22 cellular contexts compared by ENCODE assay signal in the genomic region with DNA sequence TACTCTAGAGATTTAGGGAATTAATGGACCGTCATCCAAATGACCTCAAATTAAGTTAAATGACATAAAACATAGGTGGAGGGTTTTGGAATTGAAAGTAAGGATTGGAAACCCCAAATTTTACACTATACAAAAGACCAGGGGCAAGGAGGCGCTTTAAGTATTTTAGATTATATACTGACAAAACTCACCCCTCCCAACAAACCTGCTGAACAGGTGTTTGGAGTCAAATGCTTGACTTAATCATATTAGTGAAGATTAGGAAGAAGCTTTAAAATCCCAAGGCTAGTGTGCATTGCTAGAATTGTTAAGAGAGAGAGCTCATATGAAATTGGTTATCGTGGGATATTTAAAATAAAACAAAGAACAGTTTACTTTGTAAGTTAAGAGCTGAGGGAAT. TPM values are rescaled to one million over a fixed set of nuclear protein-coding genes. Genes with fewer than 3 reads are reported as not detected.
"Had no signal": no experiment of that assay in that cellular context is flagged by ENCODE, and none has a peak within 500 bp of the region (broad histone marks: within the 10 kb centered on the region; RNA-seq: fewer than 3 reads in every experiment).

A gene (plus strand): TSS at position 301 of the 400 bp plus-strand sequence. CDS start 180 bp downstream, outside the sequence.

- H3K27ac ChIP-seq: HL-60 had no signal

- H3K9ac ChIP-seq: SK-N-SH had no signal

- ATAC-seq: T-cell had no signal

- H3K4me2 ChIP-seq: SK-N-SH had no signal

- DNase-seq: KBM-7, MV-4-11, NCI-H1048, NCI-H1105, NCI-H1417, NCI-H1436 treated with DMSO at 0.1 percent for 48 hours, NCI-H1694, NCI-H1930, NCI-H2081, NCI-H2107, NCI-H2227 treated with DMSO at 0.1 percent for 48 hours, NCI-H526, Right ventricle myocardium superior, RPMI8226, SK-N-SH, SW 1271, T-cell had no signal

- H3K9me3 ChIP-seq: SK-N-SH had no signal

- FAIRE-seq: HTR-8/SVneo had no signal

RNA-seq across cellular contexts. Expression of the gene that starts here (rescaled TPM):
- total RNA-seq: LHCN-M2, MCF 10A, Right ventricle myocardium superior, SK-MEL-5, T-cell had no signal
